In genomic region chr6:166942393-166943168, GRCh38 we compare ENCODE assay signal across 13 cellular contexts. TPM values are rescaled to one million over a fixed set of nuclear protein-coding genes. Genes with fewer than 3 reads are reported as not detected.
DNase-seq lines count a peak whose midpoint lies in the region; ATAC-seq, FAIRE-seq and TF ChIP-seq lines count a peak whose summit lies in the region.
"Had no signal": no experiment of that assay in that cellular context is flagged by ENCODE, and none has a peak within 500 bp of the region (broad histone marks: within the 10 kb centered on the region; RNA-seq: fewer than 3 reads in every experiment).

No MANE protein-coding gene starts in this region.

- H3K27me3 Mint-ChIP-seq in activated CD4-positive, alpha-beta T cell treated with anti-CD3 and anti-CD28 coated beads for 36 hours: no peaks in the 10 kb centered on the region

- H4K5ac ChIP-seq in IMR-90 (ENCODE audit: low read depth, low read length): no peak overlapping the region

- TF ChIP-seq EP300 in tibial nerve (IDR thresholded peaks at IDR 0.05): no peak

- H3K27me3 ChIP-seq in IMR-90 (ENCODE audit: control insufficient read depth, insufficient read depth, low read length): no peaks in the 10 kb centered on the region
- no peaks in the 10 kb centered on the region for H3K27me3 ChIP-seq in colonic mucosa
- no peaks in the 10 kb centered on the region for H3K27me3 ChIP-seq in tibial nerve
- H3K27me3 ChIP-seq in H7 (ENCODE audit: control insufficient read depth, insufficient read depth, low read length): no peaks in the 10 kb centered on the region
- H3K27me3 ChIP-seq: ascending aorta had no signal

- H3K4ac ChIP-seq in IMR-90 (ENCODE audit: low read depth, low read length): no peak overlapping the region

- H2AK9ac ChIP-seq in IMR-90 (replicated peaks; ENCODE audit: low read depth, low read length, poor library complexity): no peak overlapping the region

- no peak for TF ChIP-seq CTCF in IMR-90 (conservative IDR thresholded peaks at IDR 0.05; ENCODE audit: low read depth, low read length)
- TF ChIP-seq CTCF in colonic mucosa (IDR thresholded peaks at IDR 0.05): no peak
- TF ChIP-seq CTCF in tibial nerve (IDR thresholded peaks at IDR 0.05): no peak

- no peak overlapping the region for H2AFZ ChIP-seq in IMR-90 (replicated peaks; ENCODE audit: low read length, poor library complexity)
- H2AFZ ChIP-seq: parathyroid adenoma had no signal

- H4K20me1 ChIP-seq in IMR-90 (ENCODE audit: insufficient read depth, low read length): no peaks in the 10 kb centered on the region

- H2AK5ac ChIP-seq in IMR-90 (ENCODE audit: low read depth, low read length): no peak overlapping the region

- dilution Hi-C loops in IMR-90 (cut with HindIII; ENCODE audit: low sequenced_read_pairs, unreplicated experiment): no loop called here

- no peak overlapping the region for H3K4me2 ChIP-seq in IMR-90 (ENCODE audit: low read depth, low read length)

- peaks cover 49% of the 10 kb centered on the region for H3K4me1 Mint-ChIP-seq in activated CD4-positive, alpha-beta T cell treated with anti-CD3 and anti-CD28 coated beads for 36 hours

- POLR2A ChIA-PET in IMR-90 (lab: Charles Lee; ENCODE audit: unreplicated experiment): no interaction called here
- POLR2A ChIA-PET in activated CD4-positive, alpha-beta T cell treated with anti-CD3 and anti-CD28 coated beads for 36 hours (lab: Charles Lee): interaction anchor here (0.8 to 1.4 kb wide), 2 partner anchors 11 to 18 kb away, joined by 4 read pairs; no protein-coding TSS in a partner anchor

- no peaks in the 10 kb centered on the region; the same call in 1 of the 2 replicates for H3K9me1 ChIP-seq in IMR-90 (ENCODE audit: insufficient read depth, low read length)

- peak overlapping the region; percentile 59 for H3K4me3 Mint-ChIP-seq in activated CD4-positive, alpha-beta T cell treated with anti-CD3 and anti-CD28 coated beads for 36 hours

- no peaks in the 10 kb centered on the region for H3K9me3 ChIP-seq in IMR-90 (ENCODE audit: control insufficient read depth, insufficient read depth, low read length)
- no peaks in the 10 kb centered on the region for H3K9me3 ChIP-seq in colonic mucosa
- no peaks in the 10 kb centered on the region for H3K9me3 ChIP-seq in tibial nerve
- H3K9me3 ChIP-seq: ascending aorta had no signal

- H3K14ac ChIP-seq in IMR-90 (replicated peaks; ENCODE audit: low read depth, low read length): no peak overlapping the region

- peaks cover 9% of the 10 kb centered on the region; the same call in 1 of the 2 replicates for H3K36me3 ChIP-seq in IMR-90 (ENCODE audit: control insufficient read depth, insufficient read depth, low read length)
- H3K36me3 ChIP-seq in colonic mucosa: peaks cover 8% of the 10 kb centered on the region
- peaks cover 0 to 49% (median 15%) of the 10 kb centered on the region in 3 donors for H3K36me3 ChIP-seq in tibial nerve
- H3K36me3 ChIP-seq in H7 (replicated peaks; ENCODE audit: control insufficient read depth, insufficient read depth, low read length): peaks cover 4% of the 10 kb centered on the region

- no peak overlapping the region for H3K23ac ChIP-seq in IMR-90 (ENCODE audit: low read depth, low read length)

- H4K8ac ChIP-seq in IMR-90 (ENCODE audit: low read depth in 2 of 2, low read length in 2 of 2): no peak overlapping the region

- H3K4me3 ChIP-seq in IMR-90 (ENCODE audit: insufficient read depth, low read depth, low read length) (no peak overlapping the region), colonic mucosa (no peak overlapping the region), tibial nerve (no peak overlapping the region), H7 (ENCODE audit: insufficient read depth, low read depth, low read length) (no peak overlapping the region)
- H3K4me3 ChIP-seq: ascending aorta had no signal

- H2BK15ac ChIP-seq in IMR-90 (ENCODE audit: low read depth, low read length): no peak overlapping the region

- no peak overlapping the region for H4K91ac ChIP-seq in IMR-90 (ENCODE audit: insufficient read depth, low read depth, low read length)

- ATAC-seq in IMR-90 (ENCODE audit: low read depth): no peak
- ATAC-seq in activated CD4-positive, alpha-beta T cell treated with anti-CD3 and anti-CD28 coated beads for 36 hours: peak; percentile 92

- H3K4me1 ChIP-seq in IMR-90 (ENCODE audit: control insufficient read depth, insufficient read depth, low read length): no peaks in the 10 kb centered on the region
- H3K4me1 ChIP-seq in colonic mucosa: no peaks in the 10 kb centered on the region
- H3K4me1 ChIP-seq in tibial nerve: no peaks in the 10 kb centered on the region
- H3K4me1 ChIP-seq: ascending aorta had no signal

- in situ Hi-C loops in IMR-90 (cut with MboI; ENCODE audit: low sequenced_read_pairs): no loop called here

- no peak overlapping the region for H3K56ac ChIP-seq in IMR-90 (ENCODE audit: extremely low read depth, insufficient read depth, low read length)

- no peak for TF ChIP-seq RAD21 in IMR-90 (IDR thresholded peaks at IDR 0.05; ENCODE audit: low read length)

- H2BK5ac ChIP-seq in IMR-90 (ENCODE audit: low read depth, low read length, poor library complexity, severe bottlenecking): no peak overlapping the region

- no peak overlapping the region for H3K9ac ChIP-seq in IMR-90 (ENCODE audit: low read depth, low read length)
- no peak overlapping the region for H3K9ac ChIP-seq in colonic mucosa (ENCODE audit: low read depth in 2 of 2, low read length in 2 of 2)
- H3K9ac ChIP-seq: parathyroid adenoma had no signal

- no peaks in the 10 kb centered on the region for H3K79me1 ChIP-seq in IMR-90 (ENCODE audit: low read depth in 1 of 2, low read length in 2 of 2)

- CTCF ChIA-PET in IMR-90 (lab: Yijun Ruan, JAX): interaction anchor here (1.2 kb wide), 1 partner anchor 9 kb away, joined by 4 read pairs; no protein-coding TSS in a partner anchor
- CTCF ChIA-PET in activated CD4-positive, alpha-beta T cell treated with anti-CD3 and anti-CD28 coated beads for 36 hours (lab: Charles Lee): interaction anchor here (0.6 to 2.8 kb wide), 6 partner anchors 9 to 73 kb away, joined by 3 to 18 read pairs (median 6); partner anchors contain the start of gene RNASET2

- DNase-seq in IMR-90: peak; percentile 46
- DNase-seq in activated CD4-positive, alpha-beta T cell treated with anti-CD3 and anti-CD28 coated beads for 36 hours: peak; percentile 90
- DNase-seq in colonic mucosa: peak; percentile 19
- peak; percentile 68 to 69 for DNase-seq in stimulated activated CD4-positive, alpha-beta T cell treated with anti-CD3 and anti-CD28 coated beads, Interleukin-15, amount 100 ng/mL, for 48 hours (ENCODE audit: low read depth in 2 of 2)
- DNase-seq in urothelium cell line (ENCODE audit: low spot score): no peak
- no peak for DNase-seq in tibial nerve (ENCODE audit: low spot score in 2 of 2)
- no peak for DNase-seq in HK-2 (ENCODE audit: unreplicated experiment)
- no peak for DNase-seq in H7
- DNase-seq: Karpas-422, NCI-H69 had no signal

- no CpG with 5 or more reads among the region's 14 CpGs for WGBS in IMR-90 (ENCODE audit: extremely low coverage in 2 of 2, insufficient read length in 1 of 2), 2 experiments
- WGBS in tibial nerve, 2 donors: 72 to 75% methylated on average over 14 of the region's 14 CpGs

- TF ChIP-seq POLR2A in IMR-90 (IDR thresholded peaks at IDR 0.05; ENCODE audit: low read depth, low read length) (no peak), tibial nerve (IDR thresholded peaks at IDR 0.05) (no peak)

- no peak overlapping the region for H2BK120ac ChIP-seq in IMR-90 (ENCODE audit: low read depth, low read length)

- intact Hi-C loops in IMR-90 (cut with micrococcal nuclease): no loop called here
- intact Hi-C loops in activated CD4-positive, alpha-beta T cell treated with anti-CD3 and anti-CD28 coated beads for 36 hours (cut with DNase I, micrococcal nuclease): loop anchor here (1.0 to 2.0 kb wide), 2 partner anchors 9 to 14 kb away; partner anchors contain the start of gene RNASET2 (in 2 of the 2)
- intact Hi-C loops in colonic mucosa (cut with DNase I): no loop called here

- H3K36me3 Mint-ChIP-seq in activated CD4-positive, alpha-beta T cell treated with anti-CD3 and anti-CD28 coated beads for 36 hours (ENCODE audit: low read depth): peaks cover 59% of the 10 kb centered on the region

- H2BK20ac ChIP-seq in IMR-90 (ENCODE audit: low read depth, low read length): no peak overlapping the region

- no peak overlapping the region for H3K18ac ChIP-seq in IMR-90 (ENCODE audit: low read depth, low read length)

- peak overlapping the region; percentile 97 for H3K27ac Mint-ChIP-seq in activated CD4-positive, alpha-beta T cell treated with anti-CD3 and anti-CD28 coated beads for 36 hours

- no peak for FAIRE-seq in urothelium cell line (lab: Jason Lieb, UNC)
- FAIRE-seq: D721Med had no signal

- H3K27ac ChIP-seq in IMR-90 (ENCODE audit: insufficient read depth, low read length) (no peak overlapping the region), colonic mucosa (no peak overlapping the region), tibial nerve (no peak overlapping the region)
- H3K27ac ChIP-seq: ascending aorta, parathyroid adenoma had no signal

- no TSS peak for BruUV-seq in IMR-90 (replicated peaks; lab: Mats Ljungman, UMichigan)

- no peaks in the 10 kb centered on the region for H3K9me3 Mint-ChIP-seq in activated CD4-positive, alpha-beta T cell treated with anti-CD3 and anti-CD28 coated beads for 36 hours (ENCODE audit: low read depth)

TF ChIP-seq in IMR-90, 13 proteins besides CTCF, POLR2A, EP300 and RAD21 (continues in another document):
- no peak for TF ChIP-seq BHLHE40 (IDR thresholded peaks at IDR 0.05; ENCODE audit: low read depth, low read length)
- TF ChIP-seq CHD1 (IDR thresholded peaks at IDR 0.05; ENCODE audit: low read depth, low read length): no peak
- no peak for TF ChIP-seq RFX5 (IDR thresholded peaks at IDR 0.05; ENCODE audit: low read depth, low read length)
- TF ChIP-seq SMC3 (IDR thresholded peaks at IDR 0.05; ENCODE audit: low read depth, low read length): no peak
- no peak for TF ChIP-seq MXI1 (IDR thresholded peaks at IDR 0.05; ENCODE audit: borderline replicate concordance, low read depth, low read length)

RNA-seq across cellular contexts. Expression of gene RNASET2, which starts 13.8 kb away (rescaled TPM):
- total RNA-seq in IMR-90 (2012; rRNA removed) (13.6 and 14.2 TPM in 2 replicates), colonic mucosa (100 to 1,000 TPM in 1 of 2 donors, 10 to 100 TPM in 1; 87.1 to 126 TPM), tibial nerve (100 to 1,000 TPM in 2 of 4 donors, 10 to 100 TPM in 2; 57.9 to 115 (median 103) TPM)
- polyA plus RNA-seq in IMR-90 (2012; rRNA removed): 23.6 and 24.9 TPM in 2 replicates
- 40.7 and 68.7 TPM in 2 replicates for polyA plus RNA-seq in IMR-90 (2012; cell fraction: cytosol; rRNA removed)
- 19.1 and 27.8 TPM in 2 replicates for polyA plus RNA-seq in IMR-90 (2012; cell fraction: nucleus; rRNA removed; ENCODE audit: low replicate concordance)
- 10 to 100 TPM; 68.7 to 85.2 TPM for total RNA-seq in activated CD4-positive, alpha-beta T cell treated with anti-CD3 and anti-CD28 coated beads for 36 hours
- 27.8 and 41.3 TPM in 2 replicates for total RNA-seq in H7 (2014; rRNA removed; shearing (Covaris generic))

RNA-seq across cellular contexts. Expression of gene CEP43, which starts 56.6 kb away (rescaled TPM):
- total RNA-seq in IMR-90 (2012; rRNA removed): 8.6 and 19.4 TPM in 2 replicates
- 8.5 and 10.7 TPM in 2 replicates for polyA plus RNA-seq in IMR-90 (2012; rRNA removed)
- 1.1 and 2.3 TPM in 2 replicates for polyA plus RNA-seq in IMR-90 (2012; cell fraction: cytosol; rRNA removed)
- polyA plus RNA-seq in IMR-90 (2012; cell fraction: nucleus; rRNA removed; ENCODE audit: low replicate concordance): 3.3 and 16.3 TPM in 2 replicates
- total RNA-seq in activated CD4-positive, alpha-beta T cell treated with anti-CD3 and anti-CD28 coated beads for 36 hours: 10 to 100 TPM; 19.9 to 20.0 TPM
- 10 to 100 TPM; 17.3 to 23.8 TPM for total RNA-seq in colonic mucosa
- 10 to 100 TPM; 14.0 to 23.7 (median 23.2) TPM for total RNA-seq in tibial nerve
- 14.8 and 16.8 TPM in 2 replicates for total RNA-seq in H7 (2014; rRNA removed; shearing (Covaris generic))

Comparison
In these comparisons a context has a peak if more than half of its experiments do, and no peak if none do; other contexts are left out.
1. DNase-seq: peak in IMR-90 (single experiment), activated CD4-positive, alpha-beta T cell treated with anti-CD3 and anti-CD28 coated beads for 36 hours (single experiment), colonic mucosa (single experiment) and stimulated activated CD4-positive, alpha-beta T cell treated with anti-CD3 and anti-CD28 coated beads, Interleukin-15, amount 100 ng/mL, for 48 hours (2 of 2); none in urothelium cell line (single experiment), tibial nerve (0 of 2), HK-2 (single experiment) and H7 (single experiment).
2. intact Hi-C loops: an anchor here in activated CD4-positive, alpha-beta T cell treated with anti-CD3 and anti-CD28 coated beads for 36 hours (1.0 to 2.0 kb wide); none called in IMR-90 and colonic mucosa.